Comparison of ENCODE assay signal across 8 cellular contexts in genomic region chr1:232950197-232950918, GRCh38. TPM values are rescaled to one million over a fixed set of nuclear protein-coding genes. Genes with fewer than 3 reads are reported as not detected.
DNase-seq lines count a peak whose midpoint lies in the region; ATAC-seq lines count a peak whose summit lies in the region.

Gene NTPCR (plus strand): TSS chr1:232950611. CDS start chr1:232950711, 100 bp downstream.

- H3K36me3 Mint-ChIP-seq in CD8-positive, alpha-beta memory T cell = peaks cover 0 to 9% (median 0%) of the 10 kb centered on the region in 3 donors
- H3K36me3 Mint-ChIP-seq in effector memory CD8-positive, alpha-beta T cell (ENCODE audit: insufficient read depth) = peaks cover 9% of the 10 kb centered on the region
- H3K36me3 Mint-ChIP-seq in memory B cell = peaks cover 4% of the 10 kb centered on the region

- peak; percentile 90 to 94 (median 92) for DNase-seq in CD8-positive, alpha-beta memory T cell
- DNase-seq in HS-27A (ENCODE audit: low read depth) (peak; percentile 68), NOMO-1 (lab: John Stamatoyannopoulos, UW; ENCODE audit: unreplicated experiment in 2 of 2) (peak; percentile 80 to 89), memory B cell (ENCODE audit: low spot score in 2 of 2) (peak; percentile 97)
- peak; percentile 93 to 95 (median 94) for DNase-seq in effector memory CD8-positive, alpha-beta T cell
- DNase-seq in stimulated activated CD8-positive, alpha-beta memory T cell treated with anti-CD3 and anti-CD28 coated beads, Interleukin-12 subunit alpha, Interleukin-12 subunit beta, amount 100 ng/mL, for 24 hours (ENCODE audit: extremely low read depth) = peak; percentile 82

- ATAC-seq in GM19467 (IDR thresholded peaks at IDR 0.05; ENCODE audit: unreplicated experiment) (peak; percentile 84), memory B cell (ENCODE audit: low read depth) (peak; percentile 85)
- peak; percentile 75 for ATAC-seq in effector memory CD8-positive, alpha-beta T cell (replicated peaks)

- CTCF ChIA-PET in CD8-positive, alpha-beta memory T cell (lab: Charles Lee) = interaction anchor here (0.9 kb wide), 1 partner anchor 10 kb away, joined by 3 read pairs; no protein-coding TSS in a partner anchor
- CTCF ChIA-PET in activated CD8-positive, alpha-beta memory T cell treated with anti-CD3 and anti-CD28 coated beads for 36 hours (lab: Charles Lee) = no interaction called here

- no peaks in the 10 kb centered on the region for H3K36me3 ChIP-seq in CD8-positive, alpha-beta memory T cell (ENCODE audit: insufficient read depth, low read length)

- H3K9me3 ChIP-seq in CD8-positive, alpha-beta memory T cell (ENCODE audit: low read length) = no peaks in the 10 kb centered on the region

- peak within 1 kb of the TSS; percentile 86 for H3K4me3 ChIP-seq in CD8-positive, alpha-beta memory T cell (ENCODE audit: low read length)

- no peaks in the 10 kb centered on the region for H3K27me3 ChIP-seq in CD8-positive, alpha-beta memory T cell (ENCODE audit: insufficient read depth, low read length, poor library complexity, severe bottlenecking)

- H3K4me1 ChIP-seq in CD8-positive, alpha-beta memory T cell (ENCODE audit: insufficient read depth, low read length) = peaks cover 22% of the 10 kb centered on the region

- peaks cover 31 to 44% (median 43%) of the 10 kb centered on the region in 3 donors for H3K4me1 Mint-ChIP-seq in CD8-positive, alpha-beta memory T cell
- H3K4me1 Mint-ChIP-seq in effector memory CD8-positive, alpha-beta T cell (ENCODE audit: low read depth in 2 of 2) = peaks cover 32 to 47% of the 10 kb centered on the region in 2 donors
- peaks cover 22% of the 10 kb centered on the region for H3K4me1 Mint-ChIP-seq in memory B cell

- peak within 1 kb of the TSS; percentile 52 for H3K27ac ChIP-seq in CD8-positive, alpha-beta memory T cell (ENCODE audit: low read depth, low read length)

- no peaks in the 10 kb centered on the region for H3K9me3 Mint-ChIP-seq in CD8-positive, alpha-beta memory T cell
- no peaks in the 10 kb centered on the region for H3K9me3 Mint-ChIP-seq in effector memory CD8-positive, alpha-beta T cell
- no peaks in the 10 kb centered on the region for H3K9me3 Mint-ChIP-seq in memory B cell

- H3K27me3 Mint-ChIP-seq in CD8-positive, alpha-beta memory T cell = no peaks in the 10 kb centered on the region
- H3K27me3 Mint-ChIP-seq in effector memory CD8-positive, alpha-beta T cell = no peaks in the 10 kb centered on the region
- H3K27me3 Mint-ChIP-seq in memory B cell = no peaks in the 10 kb centered on the region

- H3K27ac Mint-ChIP-seq in CD8-positive, alpha-beta memory T cell = peak within 1 kb of the TSS; percentile 86 to 98 (median 95)
- H3K27ac Mint-ChIP-seq in effector memory CD8-positive, alpha-beta T cell = peak within 1 kb of the TSS; percentile 93 to 95
- peak within 1 kb of the TSS; percentile 86 for H3K27ac Mint-ChIP-seq in memory B cell

- peak within 1 kb of the TSS; percentile 94 to 99 (median 96) for H3K4me3 Mint-ChIP-seq in CD8-positive, alpha-beta memory T cell
- peak within 1 kb of the TSS; percentile 91 to 94 for H3K4me3 Mint-ChIP-seq in effector memory CD8-positive, alpha-beta T cell
- H3K4me3 Mint-ChIP-seq in memory B cell = peak within 1 kb of the TSS; percentile 91

- POLR2A ChIA-PET in CD8-positive, alpha-beta memory T cell (lab: Charles Lee) = interaction anchor here (1.4 kb wide), 1 partner anchor 26 kb away, joined by 4 read pairs; no protein-coding TSS in a partner anchor
- POLR2A ChIA-PET in activated CD8-positive, alpha-beta memory T cell treated with anti-CD3 and anti-CD28 coated beads for 36 hours (lab: Charles Lee) = no interaction called here

RNA-seq across cellular contexts. Expression of gene NTPCR, which starts in this region (rescaled TPM):
- total RNA-seq in CD8-positive, alpha-beta memory T cell = 10 to 100 TPM; 29.0 to 31.1 TPM
- polyA plus RNA-seq in CD8-positive, alpha-beta memory T cell = 28.0 TPM
- 10 to 100 TPM; 34.8 to 35.5 TPM for total RNA-seq in activated CD8-positive, alpha-beta memory T cell treated with anti-CD3 and anti-CD28 coated beads for 36 hours

Comparison
In these comparisons a context has a peak if more than half of its experiments do, and no peak if none do; other contexts are left out.
1. Peak in every context shown above with its lines: DNase-seq, ATAC-seq, H3K4me3 ChIP-seq and H3K27ac ChIP-seq.